11 cellular contexts compared by ENCODE assay signal in genomic region chr17:73359987-73360410, GRCh38. TPM values are rescaled to one million over a fixed set of nuclear protein-coding genes. Genes with fewer than 3 reads are reported as not detected.
DNase-seq lines count a peak whose midpoint lies in the region; ATAC-seq and TF ChIP-seq lines count a peak whose summit lies in the region.
"Had no signal": no experiment of that assay in that cellular context is flagged by ENCODE, and none has a peak within 500 bp of the region (broad histone marks: within the 10 kb centered on the region; RNA-seq: fewer than 3 reads in every experiment).

No MANE protein-coding gene starts in this region.

- H3K27me3 ChIP-seq in MG63 (no peaks in the 10 kb centered on the region), smooth muscle cell (ENCODE audit: low read depth) (no peaks in the 10 kb centered on the region)

- H3K27ac Mint-ChIP-seq in type B pancreatic cell, result peak overlapping the region; percentile 56
- H3K27ac Mint-ChIP-seq: activated CD8-positive, alpha-beta T cell treated with anti-CD3 and anti-CD28 coated beads, Interleukin-2, amount 10 ng/mL, durations not matched to agents 7 days and 5 days had no signal

- TF ChIP-seq CTCF in type B pancreatic cell (conservative IDR thresholded peaks at IDR 0.05) (no peak), smooth muscle cell (IDR thresholded peaks at IDR 0.05; ENCODE audit: borderline replicate concordance, insufficient read depth, poor library complexity, severe bottlenecking) (no peak)

- no peaks in the 10 kb centered on the region for H3K9me3 Mint-ChIP-seq in type B pancreatic cell

- no peak overlapping the region for H2AFZ ChIP-seq in smooth muscle cell (ENCODE audit: low read depth)

- no peak overlapping the region for H3K9ac ChIP-seq in smooth muscle cell (ENCODE audit: low read depth)

- no peak overlapping the region for H3K4me3 ChIP-seq in MG63
- H3K4me3 ChIP-seq in smooth muscle cell, result no peak overlapping the region

- WGBS in smooth muscle cell (ENCODE audit: low lambda C conversion rate), result 45% methylated on average over 7 of the region's 7 CpGs

- peaks cover 3% of the 10 kb centered on the region for H3K36me3 Mint-ChIP-seq in type B pancreatic cell

- H3K27ac ChIP-seq in smooth muscle cell (ENCODE audit: low read depth), result no peak overlapping the region

- H3K36me3 ChIP-seq in MG63 (no peaks in the 10 kb centered on the region), smooth muscle cell (ENCODE audit: low read depth) (no peaks in the 10 kb centered on the region)

- H3K4me1 Mint-ChIP-seq in type B pancreatic cell (ENCODE audit: unreplicated experiment), result peaks cover 43% of the 10 kb centered on the region

- no peaks in the 10 kb centered on the region for H4K20me1 ChIP-seq in smooth muscle cell (ENCODE audit: low read depth)

- H3K9me3 ChIP-seq in MG63, result no peaks in the 10 kb centered on the region
- H3K9me3 ChIP-seq in smooth muscle cell (replicated peaks; ENCODE audit: low read depth), result no peaks in the 10 kb centered on the region

- H3K27me3 Mint-ChIP-seq in type B pancreatic cell, result peaks cover 4% of the 10 kb centered on the region

- no peaks in the 10 kb centered on the region for H3K79me2 ChIP-seq in smooth muscle cell (ENCODE audit: low read depth)

- H3K4me3 Mint-ChIP-seq in type B pancreatic cell, result peak overlapping the region; percentile 60
- H3K4me3 Mint-ChIP-seq: activated CD8-positive, alpha-beta T cell treated with anti-CD3 and anti-CD28 coated beads, Interleukin-2, amount 10 ng/mL, durations not matched to agents 7 days and 5 days had no signal

- H3F3A ChIP-seq in smooth muscle cell (ENCODE audit: low read depth), result no peaks in the 10 kb centered on the region

- ATAC-seq in SK-N-SH treated with all-trans-retinoic acid at 6 μM for 48 hours, result peak; percentile 17; the same call in 1 of the 3 replicates
- ATAC-seq: activated CD8-positive, alpha-beta T cell treated with anti-CD3 and anti-CD28 coated beads, Interleukin-2, amount 10 ng/mL, durations not matched to agents 7 days and 5 days had no signal

- peaks cover 15% of the 10 kb centered on the region for H3K4me1 ChIP-seq in smooth muscle cell (ENCODE audit: low read depth)

- peak; percentile 64 to 75 for DNase-seq in NCI-H2081 (lab: John Stamatoyannopoulos, UW)
- no peak for DNase-seq in NCI-H2081 treated with DMSO at 0.1 percent for 48 hours (lab: John Stamatoyannopoulos, UW)
- DNase-seq in kidney tubule cell (ENCODE audit: low spot score), result peak; percentile 6
- DNase-seq in type B pancreatic cell (ENCODE audit: extremely low spot score, unreplicated experiment), result no peak
- DNase-seq in MG63, result no peak
- DNase-seq in T-helper 9 cell, result no peak
- DNase-seq in smooth muscle cell (lab: John Stamatoyannopoulos, UW; ENCODE audit: unreplicated experiment), result no peak
- DNase-seq: ACHN; activated CD8-positive, alpha-beta T cell treated with anti-CD3 and anti-CD28 coated beads, Interleukin-2, amount 10 ng/mL, durations not matched to agents 7 days and 5 days; NCI-H446 had no signal

- H3K4me2 ChIP-seq in smooth muscle cell, result no peak overlapping the region

TF ChIP-seq in SK-N-SH treated with all-trans-retinoic acid at 6 μM for 48 hours, 23 proteins besides CTCF, POLR2A, EP300 and RAD21:
- TF ChIP-seq ZFP3 (CRISPR knock-in tag; IDR thresholded peaks at IDR 0.05) (no peak), ZNF565 (CRISPR knock-in tag; conservative IDR thresholded peaks at IDR 0.05; ENCODE audit: low read depth) (no peak), RARB (CRISPR knock-in tag; IDR thresholded peaks at IDR 0.05) (no peak), ISL1 (CRISPR knock-in tag; IDR thresholded peaks at IDR 0.05) (no peak), PPARA (CRISPR knock-in tag; IDR thresholded peaks at IDR 0.05; ENCODE audit: borderline replicate concordance) (no peak), POU6F1 (CRISPR knock-in tag; IDR thresholded peaks at IDR 0.05; ENCODE audit: borderline replicate concordance, low read depth) (no peak), TSHZ2 (CRISPR knock-in tag; IDR thresholded peaks at IDR 0.05) (no peak), ZC3H10 (CRISPR knock-in tag; IDR thresholded peaks at IDR 0.05) (no peak), SNAI2 (CRISPR knock-in tag; IDR thresholded peaks at IDR 0.05) (no peak), ESRRG (CRISPR knock-in tag; IDR thresholded peaks at IDR 0.05) (no peak), ZNF8 (CRISPR knock-in tag; IDR thresholded peaks at IDR 0.05) (no peak)

RNA-seq across cellular contexts. Expression of gene CDC42EP4, which starts 48.2 kb away (rescaled TPM):
- total RNA-seq in type B pancreatic cell (ENCODE audit: low replicate concordance) (24.7 and 78.8 TPM in 2 replicates), smooth muscle cell (13.4 and 15.1 TPM in 2 replicates)
- 37.7 and 52.4 TPM in 2 replicates for total RNA-seq in MG63 (2014; rRNA removed; shearing (Covaris generic); ENCODE audit: low replicate concordance)
- 21.2 and 21.4 TPM in 2 replicates for polyA plus RNA-seq in smooth muscle cell

Comparison
In these comparisons a context has a peak if more than half of its experiments do, and no peak if none do; other contexts are left out.
1. DNase-seq: peak in NCI-H2081 (2 of 2) and kidney tubule cell (single experiment); none in NCI-H2081 treated with DMSO at 0.1 percent for 48 hours (single experiment), type B pancreatic cell (single experiment), MG63 (single experiment), T-helper 9 cell (single experiment) and smooth muscle cell (single experiment).